8 cellular contexts compared by ENCODE assay signal in genomic region chr16:46621902-46622676, GRCh38. TPM values are rescaled to one million over a fixed set of nuclear protein-coding genes. Genes with fewer than 3 reads are reported as not detected.
DNase-seq lines count a peak whose midpoint lies in the region; ATAC-seq and TF ChIP-seq lines count a peak whose summit lies in the region.

No MANE protein-coding gene starts in this region.

- ATAC-seq in central memory CD8-positive, alpha-beta T cell (replicated peaks; ENCODE audit: extremely low read depth, poor library complexity, severe bottlenecking), result no peak
- ATAC-seq in HG02970 (IDR thresholded peaks at IDR 0.05; ENCODE audit: low FRiP score, unreplicated experiment), result no peak

- no peaks in the 10 kb centered on the region for H3K9me3 Mint-ChIP-seq in activated T-cell treated with anti-CD3 and anti-CD28 coated beads, Interleukin-2, amount 50 U/mL, for 24 hours
- H3K9me3 Mint-ChIP-seq in central memory CD8-positive, alpha-beta T cell, result no peaks in the 10 kb centered on the region
- no peaks in the 10 kb centered on the region for H3K9me3 Mint-ChIP-seq in progenitor cell of endocrine pancreas (ENCODE audit: low read depth)

- peaks cover 23% of the 10 kb centered on the region for H3K36me3 Mint-ChIP-seq in activated T-cell treated with anti-CD3 and anti-CD28 coated beads, Interleukin-2, amount 50 U/mL, for 24 hours (ENCODE audit: low read depth)
- peaks cover 8% of the 10 kb centered on the region for H3K36me3 Mint-ChIP-seq in central memory CD8-positive, alpha-beta T cell (ENCODE audit: insufficient read depth)
- no peaks in the 10 kb centered on the region for H3K36me3 Mint-ChIP-seq in progenitor cell of endocrine pancreas (ENCODE audit: insufficient read depth)

- DNase-seq in activated T-cell treated with anti-CD3 and anti-CD28 coated beads, Interleukin-2, amount 50 U/mL, for 24 hours, result no peak
- DNase-seq in activated T-cell treated with anti-CD3 and anti-CD28 coated beads for 4 hours (no peak), MV-4-11 (lab: John Stamatoyannopoulos, UW) (peak; percentile 55), progenitor cell of endocrine pancreas (ENCODE audit: low spot score, unreplicated experiment) (no peak), GDM1 (lab: John Stamatoyannopoulos, UW) (no peak)
- DNase-seq in central memory CD8-positive, alpha-beta T cell (ENCODE audit: low spot score in 2 of 2), result no peak
- DNase-seq in activated CD4-positive, alpha-beta T cell treated with anti-CD3 and anti-CD28 coated beads for 1 hour, result no peak

- H3K4me3 Mint-ChIP-seq in activated T-cell treated with anti-CD3 and anti-CD28 coated beads, Interleukin-2, amount 50 U/mL, for 24 hours, result peak overlapping the region; percentile 94
- peak overlapping the region; percentile 89 for H3K4me3 Mint-ChIP-seq in central memory CD8-positive, alpha-beta T cell
- peak overlapping the region; percentile 86 for H3K4me3 Mint-ChIP-seq in progenitor cell of endocrine pancreas (ENCODE audit: low read depth)

- H3K27me3 Mint-ChIP-seq in activated T-cell treated with anti-CD3 and anti-CD28 coated beads, Interleukin-2, amount 50 U/mL, for 24 hours, result peaks cover 8% of the 10 kb centered on the region
- H3K27me3 Mint-ChIP-seq in central memory CD8-positive, alpha-beta T cell, result no peaks in the 10 kb centered on the region
- no peaks in the 10 kb centered on the region for H3K27me3 Mint-ChIP-seq in progenitor cell of endocrine pancreas

- peak overlapping the region; percentile 10 for H3K27ac Mint-ChIP-seq in activated T-cell treated with anti-CD3 and anti-CD28 coated beads, Interleukin-2, amount 50 U/mL, for 24 hours
- H3K27ac Mint-ChIP-seq in central memory CD8-positive, alpha-beta T cell (ENCODE audit: low read depth), result peak overlapping the region; percentile 91
- no peak overlapping the region for H3K27ac Mint-ChIP-seq in progenitor cell of endocrine pancreas

- H3K4me1 Mint-ChIP-seq in activated T-cell treated with anti-CD3 and anti-CD28 coated beads, Interleukin-2, amount 50 U/mL, for 24 hours (ENCODE audit: low read depth), result peaks cover 15% of the 10 kb centered on the region
- H3K4me1 Mint-ChIP-seq in central memory CD8-positive, alpha-beta T cell, result peaks cover 19% of the 10 kb centered on the region
- peaks cover 7% of the 10 kb centered on the region for H3K4me1 Mint-ChIP-seq in progenitor cell of endocrine pancreas (ENCODE audit: low read depth)

- no peak for TF ChIP-seq CTCF in progenitor cell of endocrine pancreas (IDR thresholded peaks at IDR 0.05; ENCODE audit: unreplicated experiment)

RNA-seq across cellular contexts. Expression of gene SHCBP1, which starts 0.9 kb away (rescaled TPM):
- 7.7 and 8.3 TPM in 2 replicates for total RNA-seq in progenitor cell of endocrine pancreas
